Comparison of ENCODE assay signal across 1 cellular context in genomic region chr20:57590485-57591288, GRCh38.
TF ChIP-seq lines count a peak whose summit lies in the region.

No MANE protein-coding gene starts in this region.

TF ChIP-seq in HepG2, 621 proteins besides CTCF, POLR2A, EP300 and RAD21 (continued from another document and continues in another):
- 0 out of 2 replicates have a peak, but pooled peaks have one; percentile 44 for TF ChIP-seq ZMAT3 (CRISPR knock-in tag; conservative IDR thresholded peaks at IDR 0.05)
- no peak for TF ChIP-seq ZNF619 (CRISPR knock-in tag; IDR thresholded peaks at IDR 0.05)
- TF ChIP-seq ZNF235 (CRISPR knock-in tag; IDR thresholded peaks at IDR 0.05; ENCODE audit: borderline replicate concordance), result no peak
- TF ChIP-seq ZSCAN12 (CRISPR knock-in tag; IDR thresholded peaks at IDR 0.05), result no peak
- no peak for TF ChIP-seq ZNF770 (CRISPR knock-in tag; IDR thresholded peaks at IDR 0.05)
- TF ChIP-seq NONO (IDR thresholded peaks at IDR 0.05), result no peak
- no peak for TF ChIP-seq NONO (CRISPR knock-in tag; conservative IDR thresholded peaks at IDR 0.05)
- no peak for TF ChIP-seq AKAP8 (CRISPR knock-in tag; IDR thresholded peaks at IDR 0.05)
- no peak for TF ChIP-seq ZNF800 (CRISPR knock-in tag; IDR thresholded peaks at IDR 0.05)
- TF ChIP-seq NFKB2 (CRISPR knock-in tag; IDR thresholded peaks at IDR 0.05; ENCODE audit: borderline replicate concordance), result 0 out of 2 replicates have a peak, but pooled peaks have one; percentile 5
- TF ChIP-seq NCOA5 (CRISPR knock-in tag; IDR thresholded peaks at IDR 0.05), result no peak
- no peak for TF ChIP-seq ZNF501 (CRISPR knock-in tag; IDR thresholded peaks at IDR 0.05)
- TF ChIP-seq ZNF607 (CRISPR knock-in tag; IDR thresholded peaks at IDR 0.05; ENCODE audit: borderline replicate concordance), result no peak
- TF ChIP-seq ZNF124 (CRISPR knock-in tag; IDR thresholded peaks at IDR 0.05), result no peak
- TF ChIP-seq ZBTB38 (CRISPR knock-in tag; IDR thresholded peaks at IDR 0.05), result 0 out of 2 replicates have a peak, but pooled peaks have one; percentile 59
- no peak for TF ChIP-seq SOX5 (CRISPR knock-in tag; IDR thresholded peaks at IDR 0.05; ENCODE audit: borderline replicate concordance)
- 0 out of 2 replicates have a peak, but pooled peaks have one; percentile 8 for TF ChIP-seq FOXC1 (CRISPR knock-in tag; IDR thresholded peaks at IDR 0.05; ENCODE audit: borderline replicate concordance)
- TF ChIP-seq ZNF609 (CRISPR knock-in tag; IDR thresholded peaks at IDR 0.05; ENCODE audit: borderline replicate concordance), result peak; percentile 15; the same call in 1 of the 2 replicates
- no peak for TF ChIP-seq ZBTB3 (CRISPR knock-in tag; IDR thresholded peaks at IDR 0.05; ENCODE audit: borderline replicate concordance, low read depth)
- 0 out of 2 replicates have a peak, but pooled peaks have one; percentile 30 for TF ChIP-seq NFAT5 (CRISPR knock-in tag; IDR thresholded peaks at IDR 0.05)
- TF ChIP-seq ZBTB37 (CRISPR knock-in tag; IDR thresholded peaks at IDR 0.05), result no peak
- no peak for TF ChIP-seq CCAR2 (optimal IDR thresholded peaks at IDR 0.05; ENCODE audit: low read depth, low read length)
- no peak for TF ChIP-seq SMAD3 (CRISPR knock-in tag; IDR thresholded peaks at IDR 0.05)
- no peak for TF ChIP-seq FOXK1 (CRISPR knock-in tag; IDR thresholded peaks at IDR 0.05; ENCODE audit: borderline replicate concordance, low read depth)
- TF ChIP-seq JDP2 (CRISPR knock-in tag; IDR thresholded peaks at IDR 0.05; ENCODE audit: borderline replicate concordance), result no peak
- TF ChIP-seq CSRNP2 (CRISPR knock-in tag; conservative IDR thresholded peaks at IDR 0.05; ENCODE audit: low read depth), result no peak
- peak; percentile 60; the same call in 1 of the 2 replicates for TF ChIP-seq ZBTB7A (CRISPR knock-in tag; IDR thresholded peaks at IDR 0.05)
- peak; percentile 18; the same call in 1 of the 2 replicates for TF ChIP-seq ZNF550 (CRISPR knock-in tag; IDR thresholded peaks at IDR 0.05; ENCODE audit: borderline replicate concordance)
- peak; percentile 8; the same call in 1 of the 2 replicates for TF ChIP-seq ZBTB1 (CRISPR knock-in tag; IDR thresholded peaks at IDR 0.05; ENCODE audit: borderline replicate concordance)
- TF ChIP-seq ATF3 (CRISPR knock-in tag; IDR thresholded peaks at IDR 0.05), result no peak
- TF ChIP-seq PCBP1 (IDR thresholded peaks at IDR 0.05; ENCODE audit: borderline replicate concordance, low read depth, low read length), result no peak
- TF ChIP-seq THAP7 (CRISPR knock-in tag; IDR thresholded peaks at IDR 0.05), result peak; percentile 79; the same call in 1 of the 2 replicates
